In genomic region chr19:36605839-36606478, GRCh38 we compare ENCODE assay signal across 7 cellular contexts. TPM values are rescaled to one million over a fixed set of nuclear protein-coding genes. Genes with fewer than 3 reads are reported as not detected.
DNase-seq lines count a peak whose midpoint lies in the region; ATAC-seq and TF ChIP-seq lines count a peak whose summit lies in the region.

No MANE protein-coding gene starts in this region.

- dilution Hi-C loops in mammary epithelial cell (cut with HindIII; ENCODE audit: low sequenced_read_pairs), result no loop called here

- peak; percentile 9 for ATAC-seq in GM18502 (IDR thresholded peaks at IDR 0.05; ENCODE audit: poor library complexity, unreplicated experiment)

- peak overlapping the region; percentile 82 for H3K4me3 ChIP-seq in HUES48 (ENCODE audit: low read depth, low read length)
- H3K4me3 ChIP-seq in mammary epithelial cell (replicated peaks in 1 of 3; ENCODE audit: insufficient read depth in 1 of 3, low read depth in 2 of 3, low read length in 3 of 3), result peak overlapping the region; percentile 49 to 67 (median 62)
- peak overlapping the region; percentile 69 for H3K4me3 ChIP-seq in mesodermal cell (ENCODE audit: extremely low read depth, insufficient read depth, low read length, poor library complexity, severe bottlenecking)

- peaks cover 6% of the 10 kb centered on the region for H3K36me3 ChIP-seq in HUES48 (ENCODE audit: control insufficient read depth, insufficient read depth, low read length)
- no peaks in the 10 kb centered on the region for H3K36me3 ChIP-seq in mammary epithelial cell (ENCODE audit: insufficient read depth, low read length)
- peaks cover 29% of the 10 kb centered on the region for H3K36me3 ChIP-seq in mesodermal cell (ENCODE audit: control insufficient read depth, insufficient read depth, low read length)

- H2AFZ ChIP-seq in mammary epithelial cell (ENCODE audit: low read depth, low read length), result peak overlapping the region; percentile 85

- no TSS peak for BruUV-seq in mammary epithelial cell (replicated peaks; lab: Mats Ljungman, UMichigan)

- H3K9me3 ChIP-seq in HUES48 (ENCODE audit: control insufficient read depth, insufficient read depth, low read length), result no peaks in the 10 kb centered on the region
- no peaks in the 10 kb centered on the region for H3K9me3 ChIP-seq in mammary epithelial cell (replicated peaks; ENCODE audit: insufficient read depth, low read length)
- peaks cover 5% of the 10 kb centered on the region for H3K9me3 ChIP-seq in mesodermal cell (ENCODE audit: control insufficient read depth, low read length)

- H3K4me1 ChIP-seq in HUES48 (ENCODE audit: control insufficient read depth, insufficient read depth, low read length) (no peaks in the 10 kb centered on the region), mammary epithelial cell (ENCODE audit: insufficient read depth, low read length) (no peaks in the 10 kb centered on the region), mesodermal cell (ENCODE audit: control insufficient read depth, insufficient read depth, low read length, poor library complexity, severe bottlenecking) (no peaks in the 10 kb centered on the region)

- H3K27ac ChIP-seq in HUES48 (ENCODE audit: low read depth, low read length) (no peak overlapping the region), mammary epithelial cell (ENCODE audit: insufficient read depth, low read depth, low read length) (no peak overlapping the region), mesodermal cell (ENCODE audit: low read depth, low read length, severe bottlenecking) (no peak overlapping the region)

- H3K79me2 ChIP-seq in mammary epithelial cell (ENCODE audit: insufficient read depth, low read length), result no peaks in the 10 kb centered on the region

- intact Hi-C loops in mammary epithelial cell (cut with micrococcal nuclease), result no loop called here

- H4K20me1 ChIP-seq in mammary epithelial cell (ENCODE audit: insufficient read depth, low read length), result no peaks in the 10 kb centered on the region

- no peak for TF ChIP-seq CTCF in mammary epithelial cell (conservative IDR thresholded peaks at IDR 0.05 in 1 of 2, IDR thresholded peaks at IDR 0.05 in 1 of 2; ENCODE audit: extremely low read depth in 1 of 2, insufficient read depth in 1 of 2, low read depth in 1 of 2, low read length in 2 of 2)

- H3K27me3 ChIP-seq in HUES48 (ENCODE audit: control insufficient read depth, insufficient read depth, low read length) (peaks cover 15% of the 10 kb centered on the region), mammary epithelial cell (ENCODE audit: insufficient read depth, low read length) (no peaks in the 10 kb centered on the region)

- WGBS in mammary epithelial cell (ENCODE audit: low coverage, missing lambda C conversion rate), result 0% methylated on average over 1 of the region's 2 CpGs
- WGBS in mesodermal cell (ENCODE audit: insufficient coverage in 2 of 2), 2 experiments, result 14 to 17% methylated on average over 1 to 2 of the region's 2 CpGs

- H3K9ac ChIP-seq in HUES48 (ENCODE audit: low read depth, low read length) (no peak overlapping the region), mammary epithelial cell (ENCODE audit: insufficient read depth, low read length) (no peak overlapping the region)

- peak overlapping the region; percentile 87 for H3K4me2 ChIP-seq in mammary epithelial cell (ENCODE audit: insufficient read depth, low read depth, low read length)

- CTCF ChIA-PET in mammary epithelial cell (lab: Charles Lee; ENCODE audit: low non-redundant PET), result no interaction called here

- peak; percentile 23 for DNase-seq in mammary epithelial cell
- DNase-seq in stimulated activated naive CD4-positive, alpha-beta T cell (lab: John Stamatoyannopoulos, UW), result no peak
- no peak for DNase-seq in germinal center (ENCODE audit: low spot score)
- no peak for DNase-seq in GOT3 (lab: John Stamatoyannopoulos, UW)

- in situ Hi-C loops in mammary epithelial cell (cut with MboI; ENCODE audit: low sequenced_read_pairs in 2 of 2), result no loop called here

RNA-seq across cellular contexts. Expression of gene ZNF382, which starts 0.8 kb away (rescaled TPM):
- 1 to 10 TPM; 4.7 to 8.7 TPM for total RNA-seq in mammary epithelial cell
- polyA plus RNA-seq in mammary epithelial cell, result 0.49 TPM
- not detected for polyA minus RNA-seq in mammary epithelial cell
- 9.7 TPM for polyA plus RNA-seq in mesodermal cell (2013, experiment 1 of 2)
- 9.0 TPM for polyA plus RNA-seq in mesodermal cell (2013, experiment 2 of 2)

RNA-seq across cellular contexts. Expression of gene ZNF529, which starts 32.9 kb away (rescaled TPM):
- total RNA-seq in mammary epithelial cell, result 10 to 100 TPM; 10.0 to 12.4 TPM
- 2.2 TPM for polyA plus RNA-seq in mammary epithelial cell
- polyA minus RNA-seq in mammary epithelial cell, result 2.3 TPM
- polyA plus RNA-seq in mesodermal cell (2013, experiment 1 of 2), result 8.3 TPM
- polyA plus RNA-seq in mesodermal cell (2013, experiment 2 of 2), result 6.6 TPM
